Comparison of ENCODE assay signal across 8 cellular contexts in the genomic region with DNA sequence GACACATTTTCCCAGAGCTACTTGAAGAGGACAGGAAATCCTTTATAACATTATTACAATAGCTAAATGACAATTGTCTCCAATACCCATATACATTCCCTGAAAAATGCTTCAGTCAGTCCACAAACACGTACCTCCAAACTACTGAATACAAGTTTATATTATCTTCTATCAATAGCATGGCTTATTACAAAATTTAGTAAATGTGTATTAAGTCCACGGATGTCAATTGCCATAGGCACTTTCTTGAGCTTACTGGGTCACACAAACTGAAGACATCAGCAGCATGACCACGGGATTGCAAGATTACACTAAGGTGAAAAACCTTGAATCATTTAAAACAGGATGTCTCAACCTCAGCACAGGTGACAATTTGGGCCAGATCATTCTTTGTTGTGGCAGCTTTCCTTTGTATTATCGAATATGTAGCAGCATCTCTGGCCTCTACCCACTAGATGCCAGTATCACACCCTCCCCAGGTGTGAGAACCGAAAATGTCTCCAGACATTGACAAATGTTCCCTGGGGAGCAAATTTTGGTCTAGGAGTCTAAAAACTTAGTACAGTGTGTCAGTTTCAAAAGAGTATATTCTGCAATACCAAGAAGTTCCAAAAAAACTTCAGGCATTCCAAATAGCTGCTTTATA. TPM values are rescaled to one million over a fixed set of nuclear protein-coding genes. Genes with fewer than 3 reads are reported as not detected.
DNase-seq lines count a peak whose midpoint lies in the region; ATAC-seq and TF ChIP-seq lines count a peak whose summit lies in the region.

No MANE protein-coding gene starts in this region.

- TF ChIP-seq CTCF in SK-N-SH (IDR thresholded peaks at IDR 0.05), result no peak; the same call in 1 of the 2 replicates
- TF ChIP-seq CTCF in kidney epithelial cell (IDR thresholded peaks at IDR 0.05; ENCODE audit: insufficient read depth, low read length, poor library complexity, severe bottlenecking), result peak; percentile 34

- TF ChIP-seq RAD21 in SK-N-SH (IDR thresholded peaks at IDR 0.05; ENCODE audit: low read length), result peak; percentile 45

- no peaks in the 10 kb centered on the region for H3K9me2 ChIP-seq in SK-N-SH

- H3K4me1 ChIP-seq in SK-N-SH (ENCODE audit: control insufficient read depth in 1 of 2, insufficient read depth in 2 of 2, low read depth in 1 of 2, low read length in 1 of 2), result peaks cover 11 to 15% of the 10 kb centered on the region in 2 experiments; a peak in 3 of 4 replicates

- no peak for DNase-seq in SK-N-SH
- peak; percentile 54 for DNase-seq in NCI-H2171 (lab: John Stamatoyannopoulos, UW)
- peak; percentile 47 for DNase-seq in activated naive CD4-positive, alpha-beta T cell treated with Interleukin-2 at 50 U/mL for 16 hours
- DNase-seq in kidney epithelial cell (ENCODE audit: low read depth), result no peak
- peak in 5 of 6 experiments; percentile 5 to 71 (median 56) for DNase-seq in stimulated activated naive CD4-positive, alpha-beta T cell (lab: John Stamatoyannopoulos, UW)
- no peak for DNase-seq in mucosa of gallbladder (ENCODE audit: low spot score)

- H3K9me3 ChIP-seq in SK-N-SH, result no peaks in the 10 kb centered on the region

- 28% methylated on average over 5 of the region's 5 CpGs for WGBS in SK-N-SH (ENCODE audit: low lambda C conversion rate)

- peak overlapping the region; percentile 73 to 81 for H3K4me3 ChIP-seq in SK-N-SH (ENCODE audit: low read depth in 2 of 2, low read length in 1 of 2)
- peak overlapping the region; percentile 89 for H3K4me3 ChIP-seq in kidney epithelial cell (ENCODE audit: low read depth, low read length)

- H3K36me3 ChIP-seq in SK-N-SH (replicated peaks in 1 of 2; ENCODE audit: control insufficient read depth in 1 of 2, insufficient read depth in 2 of 2, low read length in 1 of 2) (no peaks in the 10 kb centered on the region), kidney epithelial cell (ENCODE audit: control insufficient read depth, insufficient read depth, low read length) (no peaks in the 10 kb centered on the region)

- peaks cover 59% of the 10 kb centered on the region for H3K79me2 ChIP-seq in SK-N-SH (ENCODE audit: insufficient read depth)

- ATAC-seq in SK-N-SH treated with all-trans-retinoic acid at 6 μM for 48 hours (no peak), HG02623 (IDR thresholded peaks at IDR 0.05; ENCODE audit: unreplicated experiment) (peak; percentile 23)

- peak overlapping the region; percentile 67; the same call in 1 of the 2 replicates for H3K9ac ChIP-seq in SK-N-SH

- no peak overlapping the region for H2AFZ ChIP-seq in SK-N-SH (ENCODE audit: low read depth)

- H3F3A ChIP-seq in SK-N-SH (replicated peaks; ENCODE audit: insufficient read depth), result no peaks in the 10 kb centered on the region

- CTCF ChIA-PET in SK-N-SH (lab: Yijun Ruan, JAX), result interaction anchor here (0.8 to 1.5 kb wide), 7 partner anchors 8 to 135 kb away, joined by 3 to 7 read pairs (median 4); a partner anchor contains a TSS

- peaks cover 57% of the 10 kb centered on the region for H4K20me1 ChIP-seq in SK-N-SH (ENCODE audit: insufficient read depth)

- H3K27ac ChIP-seq in SK-N-SH (ENCODE audit: low read depth in 2 of 2, low read length in 1 of 2), result peak overlapping the region in 1 of 2 experiments; percentile 5; a peak in 2 of 4 replicates

- POLR2A ChIA-PET in SK-N-SH (lab: Yijun Ruan, JAX), result interaction anchor here (1.7 kb wide), 1 partner anchor 47 kb away, joined by 5 read pairs; a partner anchor contains a TSS

- H3K27me3 ChIP-seq in SK-N-SH (ENCODE audit: insufficient read depth), result no peaks in the 10 kb centered on the region
- H3K27me3 ChIP-seq in kidney epithelial cell (ENCODE audit: control insufficient read depth, insufficient read depth, low read length), result no peaks in the 10 kb centered on the region

- no peak for TF ChIP-seq EP300 in SK-N-SH (IDR thresholded peaks at IDR 0.05; ENCODE audit: borderline replicate concordance in 1 of 2, low read depth in 1 of 2, low read length in 1 of 2)

- H3K4me2 ChIP-seq in SK-N-SH, result peak overlapping the region; percentile 83

TF ChIP-seq in SK-N-SH, 30 proteins besides CTCF, POLR2A, EP300 and RAD21:
- TF ChIP-seq TAF1 (IDR thresholded peaks at IDR 0.05; ENCODE audit: borderline replicate concordance, low read depth, low read length) (no peak), MXI1 (IDR thresholded peaks at IDR 0.05; ENCODE audit: low read depth, low read length) (no peak), ELF1 (IDR thresholded peaks at IDR 0.05) (no peak), JUND (IDR thresholded peaks at IDR 0.05) (no peak), RXRA (IDR thresholded peaks at IDR 0.05; ENCODE audit: borderline replicate concordance, low read depth) (no peak)
TF ChIP-seq in SK-N-SH: peak in this region for 0.

TF ChIP-seq in SK-N-SH treated with all-trans-retinoic acid at 6 μM for 48 hours, 23 proteins besides CTCF, POLR2A, EP300 and RAD21:
- TF ChIP-seq CSDC2 (CRISPR knock-in tag; IDR thresholded peaks at IDR 0.05) (no peak), ZNF565 (CRISPR knock-in tag; conservative IDR thresholded peaks at IDR 0.05; ENCODE audit: low read depth) (no peak), ARNTL (CRISPR knock-in tag; IDR thresholded peaks at IDR 0.05; ENCODE audit: borderline replicate concordance, low read depth) (no peak), ZNF70 (CRISPR knock-in tag; IDR thresholded peaks at IDR 0.05) (no peak), BACH2 (CRISPR knock-in tag; IDR thresholded peaks at IDR 0.05; ENCODE audit: borderline replicate concordance) (no peak), RARB (CRISPR knock-in tag; IDR thresholded peaks at IDR 0.05) (no peak), TOX (CRISPR knock-in tag; IDR thresholded peaks at IDR 0.05; ENCODE audit: borderline replicate concordance) (no peak), GLIS3 (CRISPR knock-in tag; IDR thresholded peaks at IDR 0.05) (no peak)
- TF ChIP-seq, protein P1, sequence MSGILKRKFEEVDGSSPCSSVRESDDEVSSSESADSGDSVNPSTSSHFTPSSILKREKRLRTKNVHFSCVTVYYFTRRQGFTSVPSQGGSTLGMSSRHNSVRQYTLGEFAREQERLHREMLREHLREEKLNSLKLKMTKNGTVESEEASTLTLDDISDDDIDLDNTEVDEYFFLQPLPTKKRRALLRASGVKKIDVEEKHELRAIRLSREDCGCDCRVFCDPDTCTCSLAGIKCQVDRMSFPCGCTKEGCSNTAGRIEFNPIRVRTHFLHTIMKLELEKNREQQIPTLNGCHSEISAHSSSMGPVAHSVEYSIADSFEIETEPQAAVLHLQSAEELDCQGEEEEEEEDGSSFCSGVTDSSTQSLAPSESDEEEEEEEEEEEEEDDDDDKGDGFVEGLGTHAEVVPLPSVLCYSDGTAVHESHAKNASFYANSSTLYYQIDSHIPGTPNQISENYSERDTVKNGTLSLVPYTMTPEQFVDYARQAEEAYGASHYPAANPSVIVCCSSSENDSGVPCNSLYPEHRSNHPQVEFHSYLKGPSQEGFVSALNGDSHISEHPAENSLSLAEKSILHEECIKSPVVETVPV (CRISPR knock-in tag; IDR thresholded peaks at IDR 0.05), result no peak
- TF ChIP-seq, protein P2, sequence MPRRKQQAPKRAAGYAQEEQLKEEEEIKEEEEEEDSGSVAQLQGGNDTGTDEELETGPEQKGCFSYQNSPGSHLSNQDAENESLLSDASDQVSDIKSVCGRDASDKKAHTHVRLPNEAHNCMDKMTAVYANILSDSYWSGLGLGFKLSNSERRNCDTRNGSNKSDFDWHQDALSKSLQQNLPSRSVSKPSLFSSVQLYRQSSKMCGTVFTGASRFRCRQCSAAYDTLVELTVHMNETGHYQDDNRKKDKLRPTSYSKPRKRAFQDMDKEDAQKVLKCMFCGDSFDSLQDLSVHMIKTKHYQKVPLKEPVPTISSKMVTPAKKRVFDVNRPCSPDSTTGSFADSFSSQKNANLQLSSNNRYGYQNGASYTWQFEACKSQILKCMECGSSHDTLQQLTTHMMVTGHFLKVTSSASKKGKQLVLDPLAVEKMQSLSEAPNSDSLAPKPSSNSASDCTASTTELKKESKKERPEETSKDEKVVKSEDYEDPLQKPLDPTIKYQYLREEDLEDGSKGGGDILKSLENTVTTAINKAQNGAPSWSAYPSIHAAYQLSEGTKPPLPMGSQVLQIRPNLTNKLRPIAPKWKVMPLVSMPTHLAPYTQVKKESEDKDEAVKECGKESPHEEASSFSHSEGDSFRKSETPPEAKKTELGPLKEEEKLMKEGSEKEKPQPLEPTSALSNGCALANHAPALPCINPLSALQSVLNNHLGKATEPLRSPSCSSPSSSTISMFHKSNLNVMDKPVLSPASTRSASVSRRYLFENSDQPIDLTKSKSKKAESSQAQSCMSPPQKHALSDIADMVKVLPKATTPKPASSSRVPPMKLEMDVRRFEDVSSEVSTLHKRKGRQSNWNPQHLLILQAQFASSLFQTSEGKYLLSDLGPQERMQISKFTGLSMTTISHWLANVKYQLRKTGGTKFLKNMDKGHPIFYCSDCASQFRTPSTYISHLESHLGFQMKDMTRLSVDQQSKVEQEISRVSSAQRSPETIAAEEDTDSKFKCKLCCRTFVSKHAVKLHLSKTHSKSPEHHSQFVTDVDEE (CRISPR knock-in tag; IDR thresholded peaks at IDR 0.05), result no peak
- TF ChIP-seq, protein P3, sequence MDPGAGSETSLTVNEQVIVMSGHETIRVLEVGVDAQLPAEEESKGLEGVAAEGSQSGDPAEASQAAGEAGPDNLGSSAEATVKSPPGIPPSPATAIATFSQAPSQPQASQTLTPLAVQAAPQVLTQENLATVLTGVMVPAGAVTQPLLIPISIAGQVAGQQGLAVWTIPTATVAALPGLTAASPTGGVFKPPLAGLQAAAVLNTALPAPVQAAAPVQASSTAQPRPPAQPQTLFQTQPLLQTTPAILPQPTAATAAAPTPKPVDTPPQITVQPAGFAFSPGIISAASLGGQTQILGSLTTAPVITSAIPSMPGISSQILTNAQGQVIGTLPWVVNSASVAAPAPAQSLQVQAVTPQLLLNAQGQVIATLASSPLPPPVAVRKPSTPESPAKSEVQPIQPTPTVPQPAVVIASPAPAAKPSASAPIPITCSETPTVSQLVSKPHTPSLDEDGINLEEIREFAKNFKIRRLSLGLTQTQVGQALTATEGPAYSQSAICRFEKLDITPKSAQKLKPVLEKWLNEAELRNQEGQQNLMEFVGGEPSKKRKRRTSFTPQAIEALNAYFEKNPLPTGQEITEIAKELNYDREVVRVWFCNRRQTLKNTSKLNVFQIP (CRISPR knock-in tag; IDR thresholded peaks at IDR 0.05; ENCODE audit: borderline replicate concordance, low read depth), result no peak

RNA-seq across cellular contexts. Expression of a gene that starts 1.4 kb away (rescaled TPM):
- polyA plus RNA-seq in SK-N-SH (2012; rRNA removed), result 12.5 and 13.3 TPM in 2 replicates
- 16.6 and 18.9 TPM in 2 replicates for polyA plus RNA-seq in SK-N-SH (2012; cell fraction: cytosol; rRNA removed)
- 10.5 and 16.6 TPM in 2 replicates for polyA plus RNA-seq in SK-N-SH (2012; cell fraction: nucleus; rRNA removed)
- total RNA-seq in kidney epithelial cell, result 20.1 and 26.7 TPM in 2 replicates
- total RNA-seq in mucosa of gallbladder, result 71.6 TPM

RNA-seq across cellular contexts. Expression of a gene that starts 46.3 kb away (rescaled TPM):
- 11.9 and 21.7 TPM in 2 replicates for polyA plus RNA-seq in SK-N-SH (2012; rRNA removed)
- polyA plus RNA-seq in SK-N-SH (2012; cell fraction: cytosol; rRNA removed), result 9.3 and 12.8 TPM in 2 replicates
- polyA plus RNA-seq in SK-N-SH (2012; cell fraction: nucleus; rRNA removed), result 33.5 and 74.8 TPM in 2 replicates
- 20.8 and 23.8 TPM in 2 replicates for total RNA-seq in kidney epithelial cell
- total RNA-seq in mucosa of gallbladder, result 27.2 TPM

Comparison
In these comparisons a context has a peak if more than half of its experiments do, and no peak if none do; other contexts are left out.
1. DNase-seq: peak in NCI-H2171 (single experiment), activated naive CD4-positive, alpha-beta T cell treated with Interleukin-2 at 50 U/mL for 16 hours (single experiment) and stimulated activated naive CD4-positive, alpha-beta T cell (5 of 6); none in SK-N-SH (single experiment), kidney epithelial cell (single experiment) and mucosa of gallbladder (single experiment).